In genomic region chr6:24667378-24667803, GRCh38 we compare ENCODE assay signal across 8 cellular contexts. TPM values are rescaled to one million over a fixed set of nuclear protein-coding genes. Genes with fewer than 3 reads are reported as not detected.
DNase-seq lines count a peak whose midpoint lies in the region; ATAC-seq and TF ChIP-seq lines count a peak whose summit lies in the region.

No MANE protein-coding gene starts in this region.

- peak overlapping the region; percentile 76 to 95 (median 94) for H3K4me3 ChIP-seq in gastrocnemius medialis

- peak overlapping the region; percentile 90 to 95 (median 92) for H3K27ac ChIP-seq in gastrocnemius medialis

- peaks cover 31 to 32% of the 10 kb centered on the region in 2 donors for H3K4me1 ChIP-seq in gastrocnemius medialis

- H3K4me1 Mint-ChIP-seq in activated CD8-positive, alpha-beta T cell treated with anti-CD3 and anti-CD28 coated beads for 36 hours (ENCODE audit: low read depth): peaks cover 33% of the 10 kb centered on the region

- ATAC-seq in HG03280 (IDR thresholded peaks at IDR 0.05; ENCODE audit: unreplicated experiment) (peak; percentile 2), left ventricle myocardium superior (peak; percentile 10), gastrocnemius medialis (peak; percentile 12 to 19)
- ATAC-seq in activated CD8-positive, alpha-beta T cell treated with anti-CD3 and anti-CD28 coated beads for 36 hours: no peak

- DNase-seq in NCI-H1092 treated with DMSO at 0.1 percent for 48 hours (lab: John Stamatoyannopoulos, UW) (peak; percentile 40), NCI-H1092 (lab: John Stamatoyannopoulos, UW) (no peak), left ventricle myocardium superior (no peak), gastrocnemius medialis (no peak), dedifferentiated amniotic fluid mesenchymal stem cell (ENCODE audit: extremely low spot score) (no peak), hepatic stellate cell (ENCODE audit: low spot score) (no peak)
- DNase-seq in activated CD8-positive, alpha-beta T cell treated with anti-CD3 and anti-CD28 coated beads for 36 hours: no peak

- CTCF ChIA-PET in activated CD8-positive, alpha-beta T cell treated with anti-CD3 and anti-CD28 coated beads for 36 hours (lab: Charles Lee): interaction anchor here (0.8 to 2.9 kb wide), 15 partner anchors 9 to 350 kb away, joined by 3 to 11 read pairs (median 5); no protein-coding TSS in a partner anchor

- H3K27me3 ChIP-seq in gastrocnemius medialis: no peaks in the 10 kb centered on the region

- peaks cover 9% of the 10 kb centered on the region for H3K9me3 Mint-ChIP-seq in activated CD8-positive, alpha-beta T cell treated with anti-CD3 and anti-CD28 coated beads for 36 hours

- no peak for TF ChIP-seq POLR2A in gastrocnemius medialis (IDR thresholded peaks at IDR 0.05)

- H3K9me3 ChIP-seq in gastrocnemius medialis: no peaks in the 10 kb centered on the region

- H3K36me3 ChIP-seq in gastrocnemius medialis: peaks cover 0 to 16% of the 10 kb centered on the region in 2 donors

- H3K27me3 Mint-ChIP-seq in activated CD8-positive, alpha-beta T cell treated with anti-CD3 and anti-CD28 coated beads for 36 hours: no peaks in the 10 kb centered on the region

- intact Hi-C loops in activated CD8-positive, alpha-beta T cell treated with anti-CD3 and anti-CD28 coated beads for 36 hours (cut with micrococcal nuclease): no loop called here
- intact Hi-C loops in left ventricle myocardium superior (cut with micrococcal nuclease): no loop called here
- intact Hi-C loops in gastrocnemius medialis (cut with DNase I; ENCODE audit: low total_unique reads): loop anchor here (1.0 kb wide), 2 partner anchors 84 to 108 kb away; no protein-coding TSS in a partner anchor

- H3K4me3 Mint-ChIP-seq in activated CD8-positive, alpha-beta T cell treated with anti-CD3 and anti-CD28 coated beads for 36 hours: peak overlapping the region; percentile 91

- in situ Hi-C loops in gastrocnemius medialis (cut with MboI; ENCODE audit: low sequenced_read_pairs in 4 of 4): loop anchor here in 1 of 4 donors (5.0 kb wide), 1 partner anchor 45 kb away; no protein-coding TSS in a partner anchor

- peak; percentile 41 for TF ChIP-seq CTCF in activated CD8-positive, alpha-beta T cell treated with anti-CD3 and anti-CD28 coated beads for 36 hours (IDR thresholded peaks at IDR 0.05)
- no peak for TF ChIP-seq CTCF in gastrocnemius medialis (IDR thresholded peaks at IDR 0.05 in 4 of 5, conservative IDR thresholded peaks at IDR 0.05 in 1 of 5)

- peak overlapping the region; percentile 99 for H3K27ac Mint-ChIP-seq in activated CD8-positive, alpha-beta T cell treated with anti-CD3 and anti-CD28 coated beads for 36 hours

- peaks cover 45% of the 10 kb centered on the region for H3K36me3 Mint-ChIP-seq in activated CD8-positive, alpha-beta T cell treated with anti-CD3 and anti-CD28 coated beads for 36 hours (ENCODE audit: low read depth)

- POLR2A ChIA-PET in activated CD8-positive, alpha-beta T cell treated with anti-CD3 and anti-CD28 coated beads for 36 hours (lab: Charles Lee): interaction anchor here (0.9 to 3.4 kb wide), 6 partner anchors 9 to 118 kb away, joined by 3 to 15 read pairs (median 4); partner anchors contain the start of gene KIAA0319

RNA-seq across cellular contexts. Expression of gene ACOT13, which starts 0.5 kb away (rescaled TPM):
- 10 to 100 TPM; 28.9 to 33.6 TPM for total RNA-seq in activated CD8-positive, alpha-beta T cell treated with anti-CD3 and anti-CD28 coated beads for 36 hours
- total RNA-seq in left ventricle myocardium superior: 80.0 TPM
- total RNA-seq in gastrocnemius medialis: 10 to 100 TPM; 13.6 to 28.2 (median 21.1) TPM

RNA-seq across cellular contexts. Expression of gene TDP2, which starts 0.7 kb away (rescaled TPM):
- total RNA-seq in activated CD8-positive, alpha-beta T cell treated with anti-CD3 and anti-CD28 coated beads for 36 hours: 10 to 100 TPM; 37.4 to 39.8 TPM
- total RNA-seq in left ventricle myocardium superior (24.3 TPM), gastrocnemius medialis (10 to 100 TPM; 17.6 to 44.2 (median 21.7) TPM)

RNA-seq across cellular contexts. Expression of gene KIAA0319, which starts 21.4 kb away (rescaled TPM):
- under 1 TPM in 1 of 2 experiments, not detected in 1; 0.05 TPM for total RNA-seq in activated CD8-positive, alpha-beta T cell treated with anti-CD3 and anti-CD28 coated beads for 36 hours
- not detected for total RNA-seq in left ventricle myocardium superior
- not detected for total RNA-seq in gastrocnemius medialis

RNA-seq across cellular contexts. Expression of gene C6orf62, which starts 51.6 kb away (rescaled TPM):
- total RNA-seq in activated CD8-positive, alpha-beta T cell treated with anti-CD3 and anti-CD28 coated beads for 36 hours: 100 to 1,000 TPM; 103 to 106 TPM
- total RNA-seq in left ventricle myocardium superior: 41.4 TPM
- total RNA-seq in gastrocnemius medialis: 10 to 100 TPM; 24.1 to 50.7 (median 36.0) TPM
